9 cellular contexts compared by ENCODE assay signal in genomic region chr19:7888145-7888825, GRCh38. TPM values are rescaled to one million over a fixed set of nuclear protein-coding genes. Genes with fewer than 3 reads are reported as not detected.
DNase-seq lines count a peak whose midpoint lies in the region; ATAC-seq, FAIRE-seq and TF ChIP-seq lines count a peak whose summit lies in the region.
"Had no signal": no experiment of that assay in that cellular context is flagged by ENCODE, and none has a peak within 500 bp of the region (broad histone marks: within the 10 kb centered on the region; RNA-seq: fewer than 3 reads in every experiment).

LRRC8E (plus strand) TSS chr19:7888510; CDS start chr19:7895604, 7,094 bp downstream.

- H3K36me3 ChIP-seq in K562 (ENCODE audit: control insufficient read depth, insufficient read depth, low read length) (no peaks in the 10 kb centered on the region), kidney epithelial cell (ENCODE audit: control insufficient read depth, insufficient read depth, low read length) (no peaks in the 10 kb centered on the region)

- H4K20me1 ChIP-seq in K562 (replicated peaks; ENCODE audit: control insufficient read depth, insufficient read depth, low read length) = no peaks in the 10 kb centered on the region

- peak; percentile 48 for FAIRE-seq in K562 (lab: Jason Lieb, UNC)

- DNase-seq in Caki2 (ENCODE audit: low read depth) (peak; percentile 39), NCI-H226 (peak; percentile 73), K562 (ENCODE audit: extremely low read depth in 1 of 4, low spot score in 3 of 4) (peak; percentile 89 to 91 (median 90)), kidney epithelial cell (ENCODE audit: low read depth) (no peak), NCI-H2196 (lab: John Stamatoyannopoulos, UW; ENCODE audit: unreplicated experiment) (no peak)
- DNase-seq in stimulated activated naive B cell treated with anti-CD40 and anti-IgM and Interleukin-4, amounts not matched to agents 10 μg/mL and 1 μg/mL and 100 μg/mL, for 72 hours = no peak

- CTCF ChIA-PET in K562 (lab: Yijun Ruan, JAX; ENCODE audit: low intra/inter-chr PET ratio) = no interaction called here

- H3K4me1 Mint-ChIP-seq in stimulated activated naive B cell treated with anti-CD40 and anti-IgM and Interleukin-4, amounts not matched to agents 10 μg/mL and 1 μg/mL and 100 μg/mL, for 72 hours = peaks cover 0 to 3% of the 10 kb centered on the region in 2 donors

- peak within 1 kb of the TSS; percentile 73 to 94 for H3K9ac ChIP-seq in K562 (ENCODE audit: insufficient read depth in 1 of 2, low read depth in 2 of 2, low read length in 2 of 2)

- peaks cover 0 to 1% of the 10 kb centered on the region in 2 donors for H3K36me3 Mint-ChIP-seq in stimulated activated naive B cell treated with anti-CD40 and anti-IgM and Interleukin-4, amounts not matched to agents 10 μg/mL and 1 μg/mL and 100 μg/mL, for 72 hours

- TF ChIP-seq CTCF in K562 (IDR thresholded peaks at IDR 0.05 in 2 of 3, conservative IDR thresholded peaks at IDR 0.05 in 1 of 3; ENCODE audit: insufficient read depth in 2 of 3, low read depth in 1 of 3, low read length in 3 of 3) (0 out of 6 replicates have a peak, but pooled peaks of 1 of the 3 experiments have one; percentile 0), kidney epithelial cell (IDR thresholded peaks at IDR 0.05; ENCODE audit: insufficient read depth, low read length, poor library complexity, severe bottlenecking) (no peak)

- no peak for TF ChIP-seq EP300 in K562 (IDR thresholded peaks at IDR 0.05; ENCODE audit: low read length)

- peaks cover 10 to 35% of the 10 kb centered on the region in 2 experiments for H3K4me1 ChIP-seq in K562 (replicated peaks in 1 of 2; ENCODE audit: control insufficient read depth in 2 of 2, insufficient read depth in 2 of 2, low read length in 2 of 2)

- POLR2A ChIA-PET in K562 (lab: Yijun Ruan, JAX) = interaction anchor here (0.6 to 8.2 kb wide), 5 partner anchors 9 to 55 kb away, joined by 3 to 72 read pairs (median 5); partner anchors contain the start of genes MAP2K7 and TIMM44

- TF ChIP-seq POLR2A in K562 (conservative IDR thresholded peaks at IDR 0.05) = peak; percentile 82

- H3K27ac ChIP-seq in K562 (ENCODE audit: extremely low read depth, low read depth, low read length) = peak within 1 kb of the TSS; percentile 61; the same call in 2 of the 3 replicates

- H3K9me3 Mint-ChIP-seq in stimulated activated naive B cell treated with anti-CD40 and anti-IgM and Interleukin-4, amounts not matched to agents 10 μg/mL and 1 μg/mL and 100 μg/mL, for 72 hours = peaks cover 0 to 2% of the 10 kb centered on the region in 2 donors

- peaks cover 24 to 37% of the 10 kb centered on the region in 2 donors for H3K27me3 Mint-ChIP-seq in stimulated activated naive B cell treated with anti-CD40 and anti-IgM and Interleukin-4, amounts not matched to agents 10 μg/mL and 1 μg/mL and 100 μg/mL, for 72 hours

- peak within 1 kb of the TSS; percentile 82 for H3K4me2 ChIP-seq in K562 (ENCODE audit: insufficient read depth, low read length)

- no peaks in the 10 kb centered on the region for H3K9me3 ChIP-seq in K562 (replicated peaks; ENCODE audit: control insufficient read depth, insufficient read depth, low read depth, low read length)

- H3K4me3 ChIP-seq in K562 = peak within 1 kb of the TSS; percentile 65
- peak within 1 kb of the TSS; percentile 53 for H3K4me3 ChIP-seq in kidney epithelial cell (ENCODE audit: low read depth, low read length)

- no peak within 1 kb of the TSS for H3K4me3 Mint-ChIP-seq in stimulated activated naive B cell treated with anti-CD40 and anti-IgM and Interleukin-4, amounts not matched to agents 10 μg/mL and 1 μg/mL and 100 μg/mL, for 72 hours

- BruUV-seq in K562 (replicated peaks; lab: Mats Ljungman, UMichigan) = no TSS peak

- ATAC-seq in K562 (peak; percentile 99), HG02973 (IDR thresholded peaks at IDR 0.05; ENCODE audit: unreplicated experiment) (no peak), GM18909 (IDR thresholded peaks at IDR 0.05; ENCODE audit: poor library complexity, unreplicated experiment) (no peak)
- ATAC-seq in stimulated activated naive B cell treated with anti-CD40 and anti-IgM and Interleukin-4, amounts not matched to agents 10 μg/mL and 1 μg/mL and 100 μg/mL, for 72 hours (replicated peaks) = peak; percentile 64 to 77

- TF ChIP-seq RAD21 in K562 (CRISPR knock-in tag; conservative IDR thresholded peaks at IDR 0.05 in 1 of 2, IDR thresholded peaks at IDR 0.05 in 1 of 2) = no peak

- in situ Hi-C loops in Caki2 (cut with HindIII; ENCODE audit: low pct_unique_long_range_greater_than_20kb, low sequenced_read_pairs) (no loop called here), K562 (cut with MboI) (no loop called here)

- H2AFZ ChIP-seq in K562 (ENCODE audit: low read depth, low read length) = peak within 1 kb of the TSS; percentile 93

- intact Hi-C loops in K562 (cut with micrococcal nuclease) = no loop called here

- no peak within 1 kb of the TSS for H3K27ac Mint-ChIP-seq in stimulated activated naive B cell treated with anti-CD40 and anti-IgM and Interleukin-4, amounts not matched to agents 10 μg/mL and 1 μg/mL and 100 μg/mL, for 72 hours

- under 1% methylated on average over 24 of the region's 53 CpGs for WGBS in K562 (ENCODE audit: insufficient coverage, low coverage, missing lambda C conversion rate)

- peaks cover 5% of the 10 kb centered on the region; the same call in 2 of the 3 replicates for H3K79me2 ChIP-seq in K562 (ENCODE audit: control insufficient read depth, insufficient read depth, low read length)

- no peaks in the 10 kb centered on the region for H3K27me3 ChIP-seq in K562 (ENCODE audit: control insufficient read depth in 2 of 2, insufficient read depth in 2 of 2, low read length in 2 of 2)
- no peaks in the 10 kb centered on the region for H3K27me3 ChIP-seq in kidney epithelial cell (ENCODE audit: control insufficient read depth, insufficient read depth, low read length)

- no peaks in the 10 kb centered on the region for H3K9me1 ChIP-seq in K562 (ENCODE audit: control insufficient read depth, insufficient read depth, low read length)

TF ChIP-seq in K562, 482 proteins besides CTCF, POLR2A, EP300 and RAD21 (continues in another document):
- TF ChIP-seq ZC3H4 (CRISPR knock-in tag; IDR thresholded peaks at IDR 0.05; ENCODE audit: borderline replicate concordance) (no peak), PHF8 (IDR thresholded peaks at IDR 0.05; ENCODE audit: borderline replicate concordance, low read length) (peak; percentile 82; the same call in 1 of the 2 replicates), ZFP1 (CRISPR knock-in tag; IDR thresholded peaks at IDR 0.05) (no peak), ESRRB (CRISPR knock-in tag; IDR thresholded peaks at IDR 0.05; ENCODE audit: borderline replicate concordance) (no peak), BRF1 (IDR thresholded peaks at IDR 0.05; ENCODE audit: borderline replicate concordance, extremely low read depth, insufficient read length) (no peak), ZNF740 (CRISPR knock-in tag; IDR thresholded peaks at IDR 0.05) (peak; percentile 75), ZNF740 (tag; IDR thresholded peaks at IDR 0.05) (peak in 1 of 2 experiments; percentile 26; a peak in 1 of 4 replicates), ZFX (CRISPR knock-in tag; IDR thresholded peaks at IDR 0.05) (peak; percentile 93), ZNF75A (CRISPR knock-in tag; IDR thresholded peaks at IDR 0.05) (no peak), E2F5 (CRISPR knock-in tag; IDR thresholded peaks at IDR 0.05) (no peak), MTF1 (CRISPR knock-in tag; IDR thresholded peaks at IDR 0.05; ENCODE audit: borderline replicate concordance) (no peak), HMBOX1 (IDR thresholded peaks at IDR 0.05) (no peak)

RNA-seq across cellular contexts. Expression of gene LRRC8E, which starts in this region (rescaled TPM):
- total RNA-seq in Caki2 (2014; rRNA removed; shearing (Covaris generic); ENCODE audit: low replicate concordance) = 14.7 and 15.9 TPM in 2 replicates
- total RNA-seq in K562 (2011; cell fraction: chromatin; rRNA removed; ENCODE audit: low replicate concordance) = 12.2 and 21.7 TPM in 2 replicates
- 17.6 and 21.2 TPM in 2 replicates for total RNA-seq in K562 (2011; cell fraction: nucleolus; rRNA removed)
- 11.2 and 13.3 TPM in 2 replicates for total RNA-seq in K562 (2011; cell fraction: nucleoplasm; rRNA removed)
- total RNA-seq in K562 (2014; rRNA removed) (4.8 TPM in 2 replicates), K562 (2014; rRNA removed; fragmentation: Illumina TruSeq; extraction: Trizol) (1.4 and 3.2 TPM in 2 replicates), K562 (2015; rRNA removed; fragmentation: Illumina TruSeq; extraction: Trizol) (2.6 and 3.1 TPM in 2 replicates), K562 (2021) (5.7 and 7.1 TPM in 2 replicates), kidney epithelial cell (11.6 and 15.1 TPM in 2 replicates)
- polyA plus RNA-seq in K562 (2011; rRNA removed) (5.3 and 6.2 TPM in 2 replicates), K562 (2014; fragmentation: Illumina TruSeq; extraction: Trizol) (3.5 and 4.9 TPM in 2 replicates), K562 (2014; fragmentation: Nextera tagmentation; extraction: Ambion mirVana) (under 1 TPM in 1 of 2 experiments, not detected in 1; 0.08 TPM), K562 (2014; rRNA removed) (1.7 and 3.5 TPM in 2 replicates)
- 4.5 and 8.1 TPM in 2 replicates for polyA plus RNA-seq in K562 (2011; cell fraction: cytosol; rRNA removed)
- polyA plus RNA-seq in K562 (2011; cell fraction: nucleus; rRNA removed) = 4.7 and 5.5 TPM in 2 replicates
- 3.0 and 3.6 TPM in 2 replicates for polyA plus RNA-seq in K562 (2012)
- 4.9 and 6.5 TPM in 2 replicates for polyA minus RNA-seq in K562 (2011; rRNA and poly(A)+ RNA removed)
- 5.1 and 6.6 TPM in 2 replicates for polyA minus RNA-seq in K562 (2011; cell fraction: cytosol; rRNA and poly(A)+ RNA removed)
- polyA minus RNA-seq in K562 (2011; cell fraction: nucleus; rRNA and poly(A)+ RNA removed) = 2.3 and 3.1 TPM in 2 replicates
- polyA plus RNA-seq: neural cell had no signal

Comparison
In these comparisons a context has a peak if more than half of its experiments do, and no peak if none do; other contexts are left out.
1. DNase-seq: peak in Caki2 (single experiment), NCI-H226 (single experiment) and K562 (4 of 4); none in kidney epithelial cell (single experiment), stimulated activated naive B cell treated with anti-CD40 and anti-IgM and Interleukin-4, amounts not matched to agents 10 μg/mL and 1 μg/mL and 100 μg/mL, for 72 hours (single experiment) and NCI-H2196 (single experiment).
2. ATAC-seq: peak in K562 (single experiment) and stimulated activated naive B cell treated with anti-CD40 and anti-IgM and Interleukin-4, amounts not matched to agents 10 μg/mL and 1 μg/mL and 100 μg/mL, for 72 hours (2 of 2); none in HG02973 (single experiment) and GM18909 (single experiment).